In genomic region chr4:133151681-133152329, GRCh38 we compare ENCODE assay signal across 8 cellular contexts. TPM values are rescaled to one million over a fixed set of nuclear protein-coding genes. Genes with fewer than 3 reads are reported as not detected.
DNase-seq lines count a peak whose midpoint lies in the region; ATAC-seq and TF ChIP-seq lines count a peak whose summit lies in the region.
"Had no signal": no experiment of that assay in that cellular context is flagged by ENCODE, and none has a peak within 500 bp of the region (broad histone marks: within the 10 kb centered on the region; RNA-seq: fewer than 3 reads in every experiment).

No MANE protein-coding gene starts in this region.

- H3K4me3 ChIP-seq in GM23338 (peak overlapping the region; percentile 69), iPS DF 6.9 (ENCODE audit: low read length) (peak overlapping the region; percentile 46), smooth muscle cell (peak overlapping the region; percentile 86)

- peak; percentile 48 to 80 for TF ChIP-seq CTCF in GM23338 (conservative IDR thresholded peaks at IDR 0.05; ENCODE audit: low read depth in 2 of 2)
- TF ChIP-seq CTCF in smooth muscle cell (IDR thresholded peaks at IDR 0.05; ENCODE audit: borderline replicate concordance, insufficient read depth, poor library complexity, severe bottlenecking), result peak; percentile 30

- peak; percentile 24 for ATAC-seq in GM23338
- no peak for ATAC-seq in activated CD8-positive, alpha-beta T cell treated with anti-CD3 and anti-CD28 coated beads, Interleukin-2, amount 10 ng/mL, durations not matched to agents 7 days and 5 days
- ATAC-seq in activated T-cell treated with anti-CD3 and anti-CD28 coated beads, Interleukin-2, amount 50 U/mL, for 72 hours (replicated peaks in 1 of 2), result no peak

- no peaks in the 10 kb centered on the region; the same call in 2 of the 3 replicates for H3K36me3 Mint-ChIP-seq in GM23338 (ENCODE audit: low read depth)
- peaks cover 13% of the 10 kb centered on the region for H3K36me3 Mint-ChIP-seq in activated CD8-positive, alpha-beta T cell treated with anti-CD3 and anti-CD28 coated beads, Interleukin-2, amount 10 ng/mL, durations not matched to agents 7 days and 5 days (ENCODE audit: low read depth)
- H3K36me3 Mint-ChIP-seq in activated T-cell treated with anti-CD3 and anti-CD28 coated beads, Interleukin-2, amount 50 U/mL, for 72 hours (ENCODE audit: insufficient read depth in 2 of 2), result peaks cover 5 to 10% of the 10 kb centered on the region in 2 donors

- DNase-seq in GM23338 (ENCODE audit: low spot score), result peak; percentile 75
- no peak for DNase-seq in activated CD8-positive, alpha-beta T cell treated with anti-CD3 and anti-CD28 coated beads, Interleukin-2, amount 10 ng/mL, durations not matched to agents 7 days and 5 days
- DNase-seq in iPS DF 6.9 (ENCODE audit: low read depth, low spot score), result no peak
- peak; percentile 33 for DNase-seq in smooth muscle cell (lab: John Stamatoyannopoulos, UW; ENCODE audit: unreplicated experiment)
- no peak for DNase-seq in activated T-cell treated with anti-CD3 and anti-CD28 coated beads, Interleukin-2, amount 50 U/mL, for 72 hours
- no peak for DNase-seq in inferior parietal cortex (ENCODE audit: extremely low spot score)
- no peak for DNase-seq in SIG-M5 (lab: John Stamatoyannopoulos, UW)

- peak overlapping the region; percentile 5 for H3K9ac ChIP-seq in smooth muscle cell (ENCODE audit: low read depth)

- H3K27ac ChIP-seq in GM23338 (ENCODE audit: low read depth), result no peak overlapping the region
- H3K27ac ChIP-seq in iPS DF 6.9 (ENCODE audit: low read length), result no peak overlapping the region
- H3K27ac ChIP-seq in smooth muscle cell (ENCODE audit: low read depth), result no peak overlapping the region

- H3K27me3 Mint-ChIP-seq in GM23338 (ENCODE audit: insufficient read depth, low read depth, poor library complexity), result peaks cover 69% of the 10 kb centered on the region
- H3K27me3 Mint-ChIP-seq in activated CD8-positive, alpha-beta T cell treated with anti-CD3 and anti-CD28 coated beads, Interleukin-2, amount 10 ng/mL, durations not matched to agents 7 days and 5 days (ENCODE audit: low read depth), result peaks cover 66% of the 10 kb centered on the region
- H3K27me3 Mint-ChIP-seq in activated T-cell treated with anti-CD3 and anti-CD28 coated beads, Interleukin-2, amount 50 U/mL, for 72 hours (ENCODE audit: low read depth), result peaks cover 65% of the 10 kb centered on the region

- H3K79me2 ChIP-seq in GM23338 (replicated peaks; ENCODE audit: insufficient read depth), result no peaks in the 10 kb centered on the region
- peaks cover 77% of the 10 kb centered on the region for H3K79me2 ChIP-seq in smooth muscle cell (ENCODE audit: low read depth)

- H3K4me3 Mint-ChIP-seq in GM23338, result peak overlapping the region; percentile 68
- peak overlapping the region; percentile 15 for H3K4me3 Mint-ChIP-seq in activated CD8-positive, alpha-beta T cell treated with anti-CD3 and anti-CD28 coated beads, Interleukin-2, amount 10 ng/mL, durations not matched to agents 7 days and 5 days
- H3K4me3 Mint-ChIP-seq in activated T-cell treated with anti-CD3 and anti-CD28 coated beads, Interleukin-2, amount 50 U/mL, for 72 hours, result peak overlapping the region in 1 of 2 donors; percentile 34

- 0 out of 2 replicates have a peak, but pooled peaks cover 5% of the 10 kb centered on the region for H4K20me1 ChIP-seq in GM23338 (replicated peaks; ENCODE audit: insufficient read depth)
- H4K20me1 ChIP-seq in smooth muscle cell (ENCODE audit: low read depth), result peaks cover 56% of the 10 kb centered on the region

- no CpG with 5 or more reads among the region's 63 CpGs for WGBS in iPS DF 6.9 (ENCODE audit: insufficient coverage, insufficient read length)
- under 1% methylated on average over 59 of the region's 63 CpGs for WGBS in smooth muscle cell (ENCODE audit: low lambda C conversion rate)

- H3K36me3 ChIP-seq in GM23338 (ENCODE audit: insufficient read depth) (no peaks in the 10 kb centered on the region), iPS DF 6.9 (ENCODE audit: control insufficient read depth, insufficient read depth, low read length) (no peaks in the 10 kb centered on the region), smooth muscle cell (ENCODE audit: low read depth) (no peaks in the 10 kb centered on the region)

- H3K4me1 ChIP-seq in GM23338 (ENCODE audit: insufficient read depth), result peaks cover 42% of the 10 kb centered on the region
- H3K4me1 ChIP-seq in iPS DF 6.9 (ENCODE audit: control insufficient read depth, insufficient read depth, low read length), result 0 out of 2 replicates have a peak, but pooled peaks cover 4% of the 10 kb centered on the region
- peaks cover 4% of the 10 kb centered on the region for H3K4me1 ChIP-seq in smooth muscle cell (ENCODE audit: low read depth)

- peaks cover 77% of the 10 kb centered on the region for H3K27me3 ChIP-seq in GM23338 (ENCODE audit: insufficient read depth)
- peaks cover 52% of the 10 kb centered on the region for H3K27me3 ChIP-seq in iPS DF 6.9 (ENCODE audit: control insufficient read depth, insufficient read depth, low read length)
- no peaks in the 10 kb centered on the region for H3K27me3 ChIP-seq in smooth muscle cell (ENCODE audit: low read depth)

- H3K9me3 Mint-ChIP-seq in GM23338, result no peaks in the 10 kb centered on the region; the same call in 2 of the 3 replicates
- no peaks in the 10 kb centered on the region for H3K9me3 Mint-ChIP-seq in activated CD8-positive, alpha-beta T cell treated with anti-CD3 and anti-CD28 coated beads, Interleukin-2, amount 10 ng/mL, durations not matched to agents 7 days and 5 days (ENCODE audit: insufficient read depth)
- no peaks in the 10 kb centered on the region for H3K9me3 Mint-ChIP-seq in activated T-cell treated with anti-CD3 and anti-CD28 coated beads, Interleukin-2, amount 50 U/mL, for 72 hours

- CTCF ChIA-PET in activated CD8-positive, alpha-beta T cell treated with anti-CD3 and anti-CD28 coated beads, Interleukin-2, amount 10 ng/mL, durations not matched to agents 7 days and 5 days (lab: Charles Lee), result no interaction called here

- H3F3A ChIP-seq in GM23338 (replicated peaks; ENCODE audit: low read depth), result no peaks in the 10 kb centered on the region
- no peaks in the 10 kb centered on the region for H3F3A ChIP-seq in smooth muscle cell (ENCODE audit: low read depth)

- H3K27ac Mint-ChIP-seq in GM23338, result no peak overlapping the region
- H3K27ac Mint-ChIP-seq in activated CD8-positive, alpha-beta T cell treated with anti-CD3 and anti-CD28 coated beads, Interleukin-2, amount 10 ng/mL, durations not matched to agents 7 days and 5 days, result no peak overlapping the region
- H3K27ac Mint-ChIP-seq in activated T-cell treated with anti-CD3 and anti-CD28 coated beads, Interleukin-2, amount 50 U/mL, for 72 hours, result no peak overlapping the region

- POLR2A ChIA-PET in activated CD8-positive, alpha-beta T cell treated with anti-CD3 and anti-CD28 coated beads, Interleukin-2, amount 10 ng/mL, durations not matched to agents 7 days and 5 days (lab: Charles Lee), result no interaction called here

- H2AFZ ChIP-seq in GM23338, result peak overlapping the region; percentile 95
- peak overlapping the region; percentile 36 for H2AFZ ChIP-seq in smooth muscle cell (ENCODE audit: low read depth)

- H3K9me3 ChIP-seq in iPS DF 6.9 (ENCODE audit: control insufficient read depth, insufficient read depth, low read length) (no peaks in the 10 kb centered on the region), smooth muscle cell (replicated peaks; ENCODE audit: low read depth) (no peaks in the 10 kb centered on the region)

- no peaks in the 10 kb centered on the region for H3K9me2 ChIP-seq in GM23338 (ENCODE audit: insufficient read depth)

- peaks cover 37% of the 10 kb centered on the region for H3K4me1 Mint-ChIP-seq in GM23338
- peaks cover 21% of the 10 kb centered on the region for H3K4me1 Mint-ChIP-seq in activated CD8-positive, alpha-beta T cell treated with anti-CD3 and anti-CD28 coated beads, Interleukin-2, amount 10 ng/mL, durations not matched to agents 7 days and 5 days (ENCODE audit: low read depth)
- peaks cover 28% of the 10 kb centered on the region for H3K4me1 Mint-ChIP-seq in activated T-cell treated with anti-CD3 and anti-CD28 coated beads, Interleukin-2, amount 50 U/mL, for 72 hours (ENCODE audit: low read depth)

- H3K4me2 ChIP-seq in GM23338 (peak overlapping the region; percentile 93), smooth muscle cell (peak overlapping the region; percentile 98)

TF ChIP-seq in GM23338, 12 proteins besides CTCF, POLR2A, EP300 and RAD21 (continues in another document):
- TF ChIP-seq POLR2AphosphoS5 (IDR thresholded peaks at IDR 0.05; ENCODE audit: low read depth) (no peak), EZH2 (IDR thresholded peaks at IDR 0.05; ENCODE audit: low read depth, unreplicated experiment) (no peak)

RNA-seq across cellular contexts. Expression of gene PCDH10, which starts 2.7 kb away (rescaled TPM):
- 4.0 and 5.6 TPM in 2 replicates for total RNA-seq in GM23338 (2014; rRNA removed; shearing (Covaris generic))
- 0.75 and 1.2 TPM in 2 replicates for polyA plus RNA-seq in GM23338 (2016; fragmentation: Nextera tagmentation; extraction: Ambion mirVana)
- not detected for total RNA-seq in activated CD8-positive, alpha-beta T cell treated with anti-CD3 and anti-CD28 coated beads, Interleukin-2, amount 10 ng/mL, durations not matched to agents 7 days and 5 days
- 103 and 126 TPM in 2 replicates for total RNA-seq in smooth muscle cell
- 63.1 and 129 TPM in 2 replicates for polyA plus RNA-seq in smooth muscle cell
- total RNA-seq in activated T-cell treated with anti-CD3 and anti-CD28 coated beads, Interleukin-2, amount 50 U/mL, for 72 hours, result not detected
- total RNA-seq: NCI-H460 had no signal

Comparison
In these comparisons a context has a peak if more than half of its experiments do, and no peak if none do; other contexts are left out.
1. DNase-seq: peak in GM23338 (single experiment) and smooth muscle cell (single experiment); none in activated CD8-positive, alpha-beta T cell treated with anti-CD3 and anti-CD28 coated beads, Interleukin-2, amount 10 ng/mL, durations not matched to agents 7 days and 5 days (single experiment), iPS DF 6.9 (single experiment), activated T-cell treated with anti-CD3 and anti-CD28 coated beads, Interleukin-2, amount 50 U/mL, for 72 hours (0 of 2), inferior parietal cortex (single experiment) and SIG-M5 (single experiment).
2. RNA of gene PCDH10, which starts 2.7 kb away (total RNA-seq): 103 to 126 TPM in smooth muscle cell; 4.0 to 5.6 TPM in GM23338, not detected in activated CD8-positive, alpha-beta T cell treated with anti-CD3 and anti-CD28 coated beads, Interleukin-2, amount 10 ng/mL, durations not matched to agents 7 days and 5 days and not detected in activated T-cell treated with anti-CD3 and anti-CD28 coated beads, Interleukin-2, amount 50 U/mL, for 72 hours; every median in the first group is over 10 times any median in the second.
3. Peak in every context shown above with its lines, with median percentiles within 50 percentile points of each other: H3K4me3 ChIP-seq.